1 cellular context compared by ENCODE assay signal in genomic region chr9:106878081-106878837, GRCh38.
TF ChIP-seq lines count a peak whose summit lies in the region.

No MANE protein-coding gene starts in this region.

TF ChIP-seq in IMR-90, 13 proteins besides CTCF, POLR2A, EP300 and RAD21 (continued from another document):
- TF ChIP-seq USF2 (IDR thresholded peaks at IDR 0.05; ENCODE audit: low read depth, low read length), result no peak
- TF ChIP-seq MAZ (IDR thresholded peaks at IDR 0.05; ENCODE audit: borderline replicate concordance, low read depth, low read length), result no peak
